ENCODE assay signal across 1 cellular context in the genomic region with DNA sequence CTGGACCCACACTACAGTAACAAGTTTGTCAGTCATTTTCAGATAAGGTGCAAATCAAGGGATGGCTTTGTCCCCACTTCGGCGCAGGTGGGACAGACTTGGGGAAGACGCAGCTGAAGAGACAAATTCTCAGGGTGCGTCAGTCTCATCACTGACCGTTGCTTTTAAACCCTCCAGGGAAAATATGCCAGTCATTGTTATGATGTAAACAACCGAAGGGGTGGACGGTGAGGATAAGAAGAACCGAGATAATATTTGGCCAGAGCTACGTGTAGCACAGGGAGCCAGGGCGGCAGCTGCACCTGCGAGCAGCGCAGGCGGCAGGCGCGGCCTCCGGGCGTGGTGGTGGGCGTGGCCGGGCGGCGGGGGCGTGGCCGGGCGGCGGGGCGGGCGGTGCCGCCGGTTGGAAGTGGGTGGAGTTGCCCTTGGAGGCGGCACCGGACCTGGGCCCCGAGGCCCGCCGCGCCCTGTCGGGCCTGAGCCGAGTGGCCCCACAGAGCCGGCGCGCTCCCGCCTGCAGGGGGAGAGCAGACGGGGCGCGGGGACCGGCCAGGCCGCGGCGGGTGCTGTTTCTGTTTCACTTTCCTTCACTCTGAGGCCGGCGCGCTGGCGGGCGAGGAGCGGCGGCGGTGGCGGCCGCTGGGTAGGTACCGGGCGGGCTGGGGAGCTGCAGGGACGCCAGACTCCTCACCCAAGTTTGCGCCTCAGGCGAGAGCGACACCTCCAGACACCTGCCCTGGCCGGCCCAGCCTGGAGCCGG.
TF ChIP-seq lines count a peak whose summit lies in the region.

A gene (plus strand): TSS at position 470 of the 760 bp plus-strand sequence. CDS start 2,209 bp downstream, outside the sequence.

TF ChIP-seq in HepG2, 621 proteins besides CTCF, POLR2A, EP300 and RAD21 (continued from another document and continues in another):
- TF ChIP-seq, protein P1, sequence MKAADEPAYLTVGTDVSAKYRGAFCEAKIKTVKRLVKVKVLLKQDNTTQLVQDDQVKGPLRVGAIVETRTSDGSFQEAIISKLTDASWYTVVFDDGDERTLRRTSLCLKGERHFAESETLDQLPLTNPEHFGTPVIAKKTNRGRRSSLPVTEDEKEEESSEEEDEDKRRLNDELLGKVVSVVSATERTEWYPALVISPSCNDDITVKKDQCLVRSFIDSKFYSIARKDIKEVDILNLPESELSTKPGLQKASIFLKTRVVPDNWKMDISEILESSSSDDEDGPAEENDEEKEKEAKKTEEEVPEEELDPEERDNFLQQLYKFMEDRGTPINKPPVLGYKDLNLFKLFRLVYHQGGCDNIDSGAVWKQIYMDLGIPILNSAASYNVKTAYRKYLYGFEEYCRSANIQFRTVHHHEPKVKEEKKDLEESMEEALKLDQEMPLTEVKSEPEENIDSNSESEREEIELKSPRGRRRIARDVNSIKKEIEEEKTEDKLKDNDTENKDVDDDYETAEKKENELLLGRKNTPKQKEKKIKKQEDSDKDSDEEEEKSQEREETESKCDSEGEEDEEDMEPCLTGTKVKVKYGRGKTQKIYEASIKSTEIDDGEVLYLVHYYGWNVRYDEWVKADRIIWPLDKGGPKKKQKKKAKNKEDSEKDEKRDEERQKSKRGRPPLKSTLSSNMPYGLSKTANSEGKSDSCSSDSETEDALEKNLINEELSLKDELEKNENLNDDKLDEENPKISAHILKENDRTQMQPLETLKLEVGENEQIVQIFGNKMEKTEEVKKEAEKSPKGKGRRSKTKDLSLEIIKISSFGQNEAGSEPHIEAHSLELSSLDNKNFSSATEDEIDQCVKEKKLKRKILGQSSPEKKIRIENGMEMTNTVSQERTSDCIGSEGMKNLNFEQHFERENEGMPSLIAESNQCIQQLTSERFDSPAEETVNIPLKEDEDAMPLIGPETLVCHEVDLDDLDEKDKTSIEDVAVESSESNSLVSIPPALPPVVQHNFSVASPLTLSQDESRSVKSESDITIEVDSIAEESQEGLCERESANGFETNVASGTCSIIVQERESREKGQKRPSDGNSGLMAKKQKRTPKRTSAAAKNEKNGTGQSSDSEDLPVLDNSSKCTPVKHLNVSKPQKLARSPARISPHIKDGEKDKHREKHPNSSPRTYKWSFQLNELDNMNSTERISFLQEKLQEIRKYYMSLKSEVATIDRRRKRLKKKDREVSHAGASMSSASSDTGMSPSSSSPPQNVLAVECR (CRISPR knock-in tag; IDR thresholded peaks at IDR 0.05; ENCODE audit: borderline replicate concordance) = peak; percentile 64; the same call in 1 of the 2 replicates
- TF ChIP-seq ZNF660 (CRISPR knock-in tag; IDR thresholded peaks at IDR 0.05; ENCODE audit: borderline replicate concordance, low read depth) = no peak
- no peak for TF ChIP-seq ZNF629 (CRISPR knock-in tag; conservative IDR thresholded peaks at IDR 0.05)
- TF ChIP-seq ZNF773 (CRISPR knock-in tag; IDR thresholded peaks at IDR 0.05; ENCODE audit: borderline replicate concordance) = no peak
- TF ChIP-seq TBP (CRISPR knock-in tag; IDR thresholded peaks at IDR 0.05) = no peak
- TF ChIP-seq, protein P2, sequence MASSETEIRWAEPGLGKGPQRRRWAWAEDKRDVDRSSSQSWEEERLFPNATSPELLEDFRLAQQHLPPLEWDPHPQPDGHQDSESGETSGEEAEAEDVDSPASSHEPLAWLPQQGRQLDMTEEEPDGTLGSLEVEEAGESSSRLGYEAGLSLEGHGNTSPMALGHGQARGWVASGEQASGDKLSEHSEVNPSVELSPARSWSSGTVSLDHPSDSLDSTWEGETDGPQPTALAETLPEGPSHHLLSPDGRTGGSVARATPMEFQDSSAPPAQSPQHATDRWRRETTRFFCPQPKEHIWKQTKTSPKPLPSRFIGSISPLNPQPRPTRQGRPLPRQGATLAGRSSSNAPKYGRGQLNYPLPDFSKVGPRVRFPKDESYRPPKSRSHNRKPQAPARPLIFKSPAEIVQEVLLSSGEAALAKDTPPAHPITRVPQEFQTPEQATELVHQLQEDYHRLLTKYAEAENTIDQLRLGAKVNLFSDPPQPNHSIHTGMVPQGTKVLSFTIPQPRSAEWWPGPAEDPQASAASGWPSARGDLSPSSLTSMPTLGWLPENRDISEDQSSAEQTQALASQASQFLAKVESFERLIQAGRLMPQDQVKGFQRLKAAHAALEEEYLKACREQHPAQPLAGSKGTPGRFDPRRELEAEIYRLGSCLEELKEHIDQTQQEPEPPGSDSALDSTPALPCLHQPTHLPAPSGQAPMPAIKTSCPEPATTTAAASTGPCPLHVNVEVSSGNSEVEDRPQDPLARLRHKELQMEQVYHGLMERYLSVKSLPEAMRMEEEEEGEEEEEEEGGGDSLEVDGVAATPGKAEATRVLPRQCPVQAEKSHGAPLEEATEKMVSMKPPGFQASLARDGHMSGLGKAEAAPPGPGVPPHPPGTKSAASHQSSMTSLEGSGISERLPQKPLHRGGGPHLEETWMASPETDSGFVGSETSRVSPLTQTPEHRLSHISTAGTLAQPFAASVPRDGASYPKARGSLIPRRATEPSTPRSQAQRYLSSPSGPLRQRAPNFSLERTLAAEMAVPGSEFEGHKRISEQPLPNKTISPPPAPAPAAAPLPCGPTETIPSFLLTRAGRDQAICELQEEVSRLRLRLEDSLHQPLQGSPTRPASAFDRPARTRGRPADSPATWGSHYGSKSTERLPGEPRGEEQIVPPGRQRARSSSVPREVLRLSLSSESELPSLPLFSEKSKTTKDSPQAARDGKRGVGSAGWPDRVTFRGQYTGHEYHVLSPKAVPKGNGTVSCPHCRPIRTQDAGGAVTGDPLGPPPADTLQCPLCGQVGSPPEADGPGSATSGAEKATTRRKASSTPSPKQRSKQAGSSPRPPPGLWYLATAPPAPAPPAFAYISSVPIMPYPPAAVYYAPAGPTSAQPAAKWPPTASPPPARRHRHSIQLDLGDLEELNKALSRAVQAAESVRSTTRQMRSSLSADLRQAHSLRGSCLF (CRISPR knock-in tag; IDR thresholded peaks at IDR 0.05; ENCODE audit: borderline replicate concordance) = no peak
- no peak for TF ChIP-seq SNAI1 (CRISPR knock-in tag; IDR thresholded peaks at IDR 0.05; ENCODE audit: borderline replicate concordance)
- TF ChIP-seq, protein P3, sequence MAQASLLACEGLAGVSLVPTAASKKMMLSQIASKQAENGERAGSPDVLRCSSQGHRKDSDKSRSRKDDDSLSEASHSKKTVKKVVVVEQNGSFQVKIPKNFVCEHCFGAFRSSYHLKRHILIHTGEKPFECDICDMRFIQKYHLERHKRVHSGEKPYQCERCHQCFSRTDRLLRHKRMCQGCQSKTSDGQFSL (CRISPR knock-in tag; IDR thresholded peaks at IDR 0.05) = peak; percentile 36; the same call in 1 of the 2 replicates
- TF ChIP-seq ZSCAN9 (CRISPR knock-in tag; IDR thresholded peaks at IDR 0.05; ENCODE audit: borderline replicate concordance) = no peak
- TF ChIP-seq ZSCAN25 (CRISPR knock-in tag; IDR thresholded peaks at IDR 0.05) = peak; percentile 97
- TF ChIP-seq KDM3A (CRISPR knock-in tag; IDR thresholded peaks at IDR 0.05; ENCODE audit: low read depth) = 0 out of 2 replicates have a peak, but pooled peaks have one; percentile 22
- TF ChIP-seq ZNF546 (CRISPR knock-in tag; conservative IDR thresholded peaks at IDR 0.05) = peak; percentile 51; the same call in 1 of the 2 replicates
- no peak for TF ChIP-seq ZNF567 (CRISPR knock-in tag; IDR thresholded peaks at IDR 0.05; ENCODE audit: borderline replicate concordance)
- TF ChIP-seq ZBTB20 (CRISPR knock-in tag; IDR thresholded peaks at IDR 0.05; ENCODE audit: borderline replicate concordance, low read depth) = 0 out of 2 replicates have a peak, but pooled peaks have one; percentile 41
- TF ChIP-seq ZNF44 (CRISPR knock-in tag; IDR thresholded peaks at IDR 0.05) = no peak
- no peak for TF ChIP-seq U2AF1 (optimal IDR thresholded peaks at IDR 0.05; ENCODE audit: low read depth, low read length)
- no peak for TF ChIP-seq CHCHD3 (CRISPR knock-in tag; IDR thresholded peaks at IDR 0.05)
- no peak for TF ChIP-seq MATR3 (CRISPR knock-in tag; IDR thresholded peaks at IDR 0.05)
- TF ChIP-seq ZNF292 (CRISPR knock-in tag; IDR thresholded peaks at IDR 0.05; ENCODE audit: borderline replicate concordance, low read depth) = peak; percentile 56; the same call in 1 of the 2 replicates
- TF ChIP-seq, protein P4, sequence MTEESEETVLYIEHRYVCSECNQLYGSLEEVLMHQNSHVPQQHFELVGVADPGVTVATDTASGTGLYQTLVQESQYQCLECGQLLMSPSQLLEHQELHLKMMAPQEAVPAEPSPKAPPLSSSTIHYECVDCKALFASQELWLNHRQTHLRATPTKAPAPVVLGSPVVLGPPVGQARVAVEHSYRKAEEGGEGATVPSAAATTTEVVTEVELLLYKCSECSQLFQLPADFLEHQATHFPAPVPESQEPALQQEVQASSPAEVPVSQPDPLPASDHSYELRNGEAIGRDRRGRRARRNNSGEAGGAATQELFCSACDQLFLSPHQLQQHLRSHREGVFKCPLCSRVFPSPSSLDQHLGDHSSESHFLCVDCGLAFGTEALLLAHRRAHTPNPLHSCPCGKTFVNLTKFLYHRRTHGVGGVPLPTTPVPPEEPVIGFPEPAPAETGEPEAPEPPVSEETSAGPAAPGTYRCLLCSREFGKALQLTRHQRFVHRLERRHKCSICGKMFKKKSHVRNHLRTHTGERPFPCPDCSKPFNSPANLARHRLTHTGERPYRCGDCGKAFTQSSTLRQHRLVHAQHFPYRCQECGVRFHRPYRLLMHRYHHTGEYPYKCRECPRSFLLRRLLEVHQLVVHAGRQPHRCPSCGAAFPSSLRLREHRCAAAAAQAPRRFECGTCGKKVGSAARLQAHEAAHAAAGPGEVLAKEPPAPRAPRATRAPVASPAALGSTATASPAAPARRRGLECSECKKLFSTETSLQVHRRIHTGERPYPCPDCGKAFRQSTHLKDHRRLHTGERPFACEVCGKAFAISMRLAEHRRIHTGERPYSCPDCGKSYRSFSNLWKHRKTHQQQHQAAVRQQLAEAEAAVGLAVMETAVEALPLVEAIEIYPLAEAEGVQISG (CRISPR knock-in tag; IDR thresholded peaks at IDR 0.05) = peak; percentile 46; the same call in 1 of the 2 replicates
- TF ChIP-seq SIN3B (IDR thresholded peaks at IDR 0.05; ENCODE audit: low read length) = no peak
- TF ChIP-seq RNF2 (conservative IDR thresholded peaks at IDR 0.05; ENCODE audit: low read depth) = no peak
- TF ChIP-seq, protein P5, sequence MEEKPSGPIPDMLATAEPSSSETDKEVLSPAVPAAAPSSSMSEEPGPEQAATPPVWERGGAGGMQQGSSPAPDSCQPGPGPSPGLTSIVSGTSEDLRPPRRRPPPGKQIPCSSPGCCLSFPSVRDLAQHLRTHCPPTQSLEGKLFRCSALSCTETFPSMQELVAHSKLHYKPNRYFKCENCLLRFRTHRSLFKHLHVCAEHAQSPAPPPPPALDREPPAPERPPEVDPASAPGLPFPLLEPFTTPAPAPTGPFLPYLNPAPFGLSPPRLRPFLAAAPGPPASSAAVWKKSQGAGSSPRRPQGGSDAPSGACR (CRISPR knock-in tag; IDR thresholded peaks at IDR 0.05) = no peak; the same call in 1 of the 2 replicates
- TF ChIP-seq SMAD1 (CRISPR knock-in tag; IDR thresholded peaks at IDR 0.05; ENCODE audit: borderline replicate concordance, low read depth) = no peak
- TF ChIP-seq HOXA7 (CRISPR knock-in tag; IDR thresholded peaks at IDR 0.05) = no peak
- TF ChIP-seq, protein P6, sequence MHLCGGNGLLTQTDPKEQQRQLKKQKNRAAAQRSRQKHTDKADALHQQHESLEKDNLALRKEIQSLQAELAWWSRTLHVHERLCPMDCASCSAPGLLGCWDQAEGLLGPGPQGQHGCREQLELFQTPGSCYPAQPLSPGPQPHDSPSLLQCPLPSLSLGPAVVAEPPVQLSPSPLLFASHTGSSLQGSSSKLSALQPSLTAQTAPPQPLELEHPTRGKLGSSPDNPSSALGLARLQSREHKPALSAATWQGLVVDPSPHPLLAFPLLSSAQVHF (CRISPR knock-in tag; IDR thresholded peaks at IDR 0.05) = no peak
- no peak for TF ChIP-seq JARID2 (CRISPR knock-in tag; IDR thresholded peaks at IDR 0.05; ENCODE audit: insufficient replicate concordance)
- no peak for TF ChIP-seq CBX1 (IDR thresholded peaks at IDR 0.05; ENCODE audit: low read depth)
- TF ChIP-seq HNRNPUL1 (IDR thresholded peaks at IDR 0.05; ENCODE audit: low read depth, low read length) = no peak
- TF ChIP-seq ETV5 (CRISPR knock-in tag; IDR thresholded peaks at IDR 0.05; ENCODE audit: borderline replicate concordance) = 0 out of 2 replicates have a peak, but pooled peaks have one; percentile 9
- TF ChIP-seq, protein P7, sequence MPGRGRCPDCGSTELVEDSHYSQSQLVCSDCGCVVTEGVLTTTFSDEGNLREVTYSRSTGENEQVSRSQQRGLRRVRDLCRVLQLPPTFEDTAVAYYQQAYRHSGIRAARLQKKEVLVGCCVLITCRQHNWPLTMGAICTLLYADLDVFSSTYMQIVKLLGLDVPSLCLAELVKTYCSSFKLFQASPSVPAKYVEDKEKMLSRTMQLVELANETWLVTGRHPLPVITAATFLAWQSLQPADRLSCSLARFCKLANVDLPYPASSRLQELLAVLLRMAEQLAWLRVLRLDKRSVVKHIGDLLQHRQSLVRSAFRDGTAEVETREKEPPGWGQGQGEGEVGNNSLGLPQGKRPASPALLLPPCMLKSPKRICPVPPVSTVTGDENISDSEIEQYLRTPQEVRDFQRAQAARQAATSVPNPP (CRISPR knock-in tag; IDR thresholded peaks at IDR 0.05) = 0 out of 2 replicates have a peak, but pooled peaks have one; percentile 55
- no peak for TF ChIP-seq ZZZ3 (CRISPR knock-in tag; IDR thresholded peaks at IDR 0.05; ENCODE audit: borderline replicate concordance)
- TF ChIP-seq ZSCAN22 (CRISPR knock-in tag; IDR thresholded peaks at IDR 0.05) = no peak
- TF ChIP-seq JUND (CRISPR knock-in tag; IDR thresholded peaks at IDR 0.05) = no peak
- TF ChIP-seq, protein P8, sequence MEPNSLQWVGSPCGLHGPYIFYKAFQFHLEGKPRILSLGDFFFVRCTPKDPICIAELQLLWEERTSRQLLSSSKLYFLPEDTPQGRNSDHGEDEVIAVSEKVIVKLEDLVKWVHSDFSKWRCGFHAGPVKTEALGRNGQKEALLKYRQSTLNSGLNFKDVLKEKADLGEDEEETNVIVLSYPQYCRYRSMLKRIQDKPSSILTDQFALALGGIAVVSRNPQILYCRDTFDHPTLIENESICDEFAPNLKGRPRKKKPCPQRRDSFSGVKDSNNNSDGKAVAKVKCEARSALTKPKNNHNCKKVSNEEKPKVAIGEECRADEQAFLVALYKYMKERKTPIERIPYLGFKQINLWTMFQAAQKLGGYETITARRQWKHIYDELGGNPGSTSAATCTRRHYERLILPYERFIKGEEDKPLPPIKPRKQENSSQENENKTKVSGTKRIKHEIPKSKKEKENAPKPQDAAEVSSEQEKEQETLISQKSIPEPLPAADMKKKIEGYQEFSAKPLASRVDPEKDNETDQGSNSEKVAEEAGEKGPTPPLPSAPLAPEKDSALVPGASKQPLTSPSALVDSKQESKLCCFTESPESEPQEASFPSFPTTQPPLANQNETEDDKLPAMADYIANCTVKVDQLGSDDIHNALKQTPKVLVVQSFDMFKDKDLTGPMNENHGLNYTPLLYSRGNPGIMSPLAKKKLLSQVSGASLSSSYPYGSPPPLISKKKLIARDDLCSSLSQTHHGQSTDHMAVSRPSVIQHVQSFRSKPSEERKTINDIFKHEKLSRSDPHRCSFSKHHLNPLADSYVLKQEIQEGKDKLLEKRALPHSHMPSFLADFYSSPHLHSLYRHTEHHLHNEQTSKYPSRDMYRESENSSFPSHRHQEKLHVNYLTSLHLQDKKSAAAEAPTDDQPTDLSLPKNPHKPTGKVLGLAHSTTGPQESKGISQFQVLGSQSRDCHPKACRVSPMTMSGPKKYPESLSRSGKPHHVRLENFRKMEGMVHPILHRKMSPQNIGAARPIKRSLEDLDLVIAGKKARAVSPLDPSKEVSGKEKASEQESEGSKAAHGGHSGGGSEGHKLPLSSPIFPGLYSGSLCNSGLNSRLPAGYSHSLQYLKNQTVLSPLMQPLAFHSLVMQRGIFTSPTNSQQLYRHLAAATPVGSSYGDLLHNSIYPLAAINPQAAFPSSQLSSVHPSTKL (CRISPR knock-in tag; IDR thresholded peaks at IDR 0.05) = no peak; the same call in none of the 2 replicates
- peak; percentile 58; the same call in 1 of the 2 replicates for TF ChIP-seq DR1 (CRISPR knock-in tag; IDR thresholded peaks at IDR 0.05)
- no peak for TF ChIP-seq MED8 (CRISPR knock-in tag; IDR thresholded peaks at IDR 0.05; ENCODE audit: insufficient replicate concordance)
- TF ChIP-seq ZNF264 (CRISPR knock-in tag; IDR thresholded peaks at IDR 0.05) = peak; percentile 13; the same call in 1 of the 2 replicates
